ENCODE assay signal across 8 cellular contexts in the genomic region with DNA sequence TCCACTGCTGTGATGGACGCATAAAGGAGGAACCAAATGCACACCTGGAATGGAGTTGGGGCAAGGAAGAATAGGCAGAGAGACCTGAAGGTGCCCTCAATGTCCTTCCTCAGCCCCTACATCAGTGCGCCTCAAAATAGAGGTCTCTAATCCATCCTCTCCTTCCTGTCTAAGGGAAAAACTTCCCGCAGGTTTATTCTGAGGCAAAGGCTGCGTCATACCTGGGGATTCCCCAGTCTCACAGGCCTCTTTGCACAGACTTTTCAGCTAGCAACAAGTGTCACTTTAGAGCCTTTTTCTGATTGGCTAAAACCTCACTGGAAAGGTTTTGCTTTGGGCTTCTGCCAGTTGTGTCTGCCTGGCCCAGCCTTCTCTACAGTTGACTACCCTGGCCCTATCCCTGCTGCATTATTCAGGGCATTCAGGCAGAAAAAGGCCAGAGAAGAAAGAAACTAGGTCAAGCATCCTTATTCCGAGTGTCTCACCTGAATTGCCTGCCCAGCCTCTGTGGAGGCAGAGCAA. TPM values are rescaled to one million over a fixed set of nuclear protein-coding genes. Genes with fewer than 3 reads are reported as not detected.
A peak's percentile ranks its signal among the peaks of the same experiment; 100 is the strongest.
DNase-seq lines count a peak whose midpoint lies in the region; ATAC-seq and TF ChIP-seq lines count a peak whose summit lies in the region.

No MANE protein-coding gene starts in this region.

- no peaks in the 10 kb centered on the region for H3K4me1 ChIP-seq in right cardiac atrium (ENCODE audit: control insufficient read depth, insufficient read depth, low read length)

- H3K9me3 ChIP-seq in right cardiac atrium (ENCODE audit: control insufficient read depth, low read length): no peaks in the 10 kb centered on the region

- intact Hi-C loops in right cardiac atrium (cut with DNase I): no loop called here

- no peak overlapping the region for H3K4me3 ChIP-seq in right cardiac atrium (ENCODE audit: low read length)

- H3K9me3 Mint-ChIP-seq in activated CD8-positive, alpha-beta memory T cell treated with anti-CD3 and anti-CD28 coated beads, Interleukin-2, amount 10 ng/mL, durations not matched to agents 7 days and 5 days (ENCODE audit: low read depth): peaks cover 6% of the 10 kb centered on the region

- H3K4me1 Mint-ChIP-seq in activated CD8-positive, alpha-beta memory T cell treated with anti-CD3 and anti-CD28 coated beads, Interleukin-2, amount 10 ng/mL, durations not matched to agents 7 days and 5 days: peaks cover 53% of the 10 kb centered on the region

- no peak overlapping the region for H3K4me3 Mint-ChIP-seq in activated CD8-positive, alpha-beta memory T cell treated with anti-CD3 and anti-CD28 coated beads, Interleukin-2, amount 10 ng/mL, durations not matched to agents 7 days and 5 days

- peaks cover 40% of the 10 kb centered on the region for H3K36me3 Mint-ChIP-seq in activated CD8-positive, alpha-beta memory T cell treated with anti-CD3 and anti-CD28 coated beads, Interleukin-2, amount 10 ng/mL, durations not matched to agents 7 days and 5 days

- 39% methylated on average over 5 of the region's 5 CpGs for WGBS in right cardiac atrium

- ATAC-seq in HG03558 (IDR thresholded peaks at IDR 0.05; ENCODE audit: extremely low read depth, unreplicated experiment): peak; percentile 50
- ATAC-seq in activated CD8-positive, alpha-beta memory T cell treated with anti-CD3 and anti-CD28 coated beads, Interleukin-2, amount 10 ng/mL, durations not matched to agents 7 days and 5 days: peak; percentile 70
- peak; percentile 57 to 73 for ATAC-seq in right cardiac atrium

- peak overlapping the region; percentile 70 for H3K27ac ChIP-seq in right cardiac atrium (ENCODE audit: low read length)

- DNase-seq in ELF-1 (ENCODE audit: low read depth, low spot score): peak; percentile 31
- peak; percentile 82 for DNase-seq in GM20000 (ENCODE audit: low spot score)
- DNase-seq in activated CD8-positive, alpha-beta memory T cell treated with anti-CD3 and anti-CD28 coated beads, Interleukin-2, amount 10 ng/mL, durations not matched to agents 7 days and 5 days: peak; percentile 73
- peak in 2 of 3 donors; percentile 41 to 54 for DNase-seq in right cardiac atrium
- DNase-seq in stimulated activated CD8-positive, alpha-beta memory T cell treated with anti-CD3 and anti-CD28 coated beads, Interleukin-12 subunit alpha, Interleukin-12 subunit beta, amount 100 ng/mL, for 4 hours (ENCODE audit: low read depth): peak; percentile 41
- DNase-seq in cortex of kidney (lab: John Stamatoyannopoulos, UW): no peak
- no peak for DNase-seq in NCI-H2107 (lab: John Stamatoyannopoulos, UW)

- CTCF ChIA-PET in activated CD8-positive, alpha-beta memory T cell treated with anti-CD3 and anti-CD28 coated beads, Interleukin-2, amount 10 ng/mL, durations not matched to agents 7 days and 5 days (lab: Charles Lee): no interaction called here

- H3K27ac Mint-ChIP-seq in activated CD8-positive, alpha-beta memory T cell treated with anti-CD3 and anti-CD28 coated beads, Interleukin-2, amount 10 ng/mL, durations not matched to agents 7 days and 5 days: peak overlapping the region; percentile 89

- TF ChIP-seq CTCF in GM20000 (IDR thresholded peaks at IDR 0.05; ENCODE audit: extremely low read depth, missing control alignments): no peak

- peaks cover 14% of the 10 kb centered on the region for H3K27me3 Mint-ChIP-seq in activated CD8-positive, alpha-beta memory T cell treated with anti-CD3 and anti-CD28 coated beads, Interleukin-2, amount 10 ng/mL, durations not matched to agents 7 days and 5 days

- H3K27me3 ChIP-seq in right cardiac atrium (ENCODE audit: control insufficient read depth, insufficient read depth): no peaks in the 10 kb centered on the region

RNA-seq across cellular contexts. Expression of a gene that starts 1.8 kb away (rescaled TPM):
- 10 to 100 TPM; 72.9 to 89.8 TPM for total RNA-seq in activated CD8-positive, alpha-beta memory T cell treated with anti-CD3 and anti-CD28 coated beads, Interleukin-2, amount 10 ng/mL, durations not matched to agents 7 days and 5 days
- 10 to 100 TPM in 3 of 4 donors, 1 to 10 TPM in 1; 5.7 to 15.0 (median 14.8) TPM for total RNA-seq in right cardiac atrium
- polyA plus RNA-seq in right cardiac atrium: 19.8 TPM

RNA-seq across cellular contexts. Expression of a gene that starts 31.1 kb away (rescaled TPM):
- 100 to 1,000 TPM in 1 of 2 experiments, 10 to 100 TPM in 1; 74.4 to 143 TPM for total RNA-seq in activated CD8-positive, alpha-beta memory T cell treated with anti-CD3 and anti-CD28 coated beads, Interleukin-2, amount 10 ng/mL, durations not matched to agents 7 days and 5 days
- total RNA-seq in right cardiac atrium: 10 to 100 TPM in 2 of 4 donors, 1 to 10 TPM in 2; 6.5 to 18.4 (median 8.9) TPM
- polyA plus RNA-seq in right cardiac atrium: 6.0 TPM

Comparison
In these comparisons a context has a peak if more than half of its experiments do, and no peak if none do; other contexts are left out.
1. DNase-seq: peak in ELF-1 (single experiment), GM20000 (single experiment), activated CD8-positive, alpha-beta memory T cell treated with anti-CD3 and anti-CD28 coated beads, Interleukin-2, amount 10 ng/mL, durations not matched to agents 7 days and 5 days (single experiment), right cardiac atrium (2 of 3) and stimulated activated CD8-positive, alpha-beta memory T cell treated with anti-CD3 and anti-CD28 coated beads, Interleukin-12 subunit alpha, Interleukin-12 subunit beta, amount 100 ng/mL, for 4 hours (single experiment); none in cortex of kidney (single experiment) and NCI-H2107 (single experiment).
2. RNA of a gene that starts 1.8 kb away (total RNA-seq): 72.9 to 89.8 TPM in activated CD8-positive, alpha-beta memory T cell treated with anti-CD3 and anti-CD28 coated beads, Interleukin-2, amount 10 ng/mL, durations not matched to agents 7 days and 5 days; 5.7 to 15.0 TPM in right cardiac atrium; every median in the first group is over 4 times any median in the second.
3. Peak in every context shown above with its lines, with median percentiles within 50 percentile points of each other: ATAC-seq.